ENCODE assay signal across 1 cellular context in genomic region chr7:76549025-76549854, GRCh38.
TF ChIP-seq lines count a peak whose summit lies in the region.
"Not testable (repeated sequence)": the region's sequence is repeated elsewhere in the genome, so short reads cannot be mapped to it uniquely, and the experiment has no call there.

No MANE protein-coding gene starts in this region.

TF ChIP-seq in HepG2, 621 proteins besides CTCF, POLR2A, EP300 and RAD21 (continued from another document and continues in another):
- peak; percentile 56 for TF ChIP-seq MNT (IDR thresholded peaks at IDR 0.05)
- peak; percentile 92 for TF ChIP-seq TAF1 (CRISPR knock-in tag; IDR thresholded peaks at IDR 0.05)
- TF ChIP-seq ZNF34 (CRISPR knock-in tag; IDR thresholded peaks at IDR 0.05; ENCODE audit: borderline replicate concordance) = peak; percentile 45; the same call in 1 of the 2 replicates
- peak; percentile 69; the same call in 1 of the 2 replicates for TF ChIP-seq ZNF574 (CRISPR knock-in tag; IDR thresholded peaks at IDR 0.05)
- TF ChIP-seq ELF3 (CRISPR knock-in tag; IDR thresholded peaks at IDR 0.05) = peak; percentile 59
- 0 out of 2 replicates have a peak, but pooled peaks have one; percentile 15 for TF ChIP-seq NCOA2 (CRISPR knock-in tag; IDR thresholded peaks at IDR 0.05)
- peak; percentile 81 for TF ChIP-seq IRF9 (CRISPR knock-in tag; IDR thresholded peaks at IDR 0.05; ENCODE audit: borderline replicate concordance)
- peak; percentile 73; the same call in 1 of the 2 replicates for TF ChIP-seq ZNF563 (CRISPR knock-in tag; IDR thresholded peaks at IDR 0.05)
- peak; percentile 11; the same call in 1 of the 2 replicates for TF ChIP-seq CBX5 (CRISPR knock-in tag; IDR thresholded peaks at IDR 0.05; ENCODE audit: borderline replicate concordance)
- 0 out of 2 replicates have a peak, but pooled peaks have one; percentile 57 for TF ChIP-seq ATF7-NPFF (CRISPR knock-in tag; IDR thresholded peaks at IDR 0.05; ENCODE audit: low read depth)
- TF ChIP-seq DR1 (CRISPR knock-in tag; IDR thresholded peaks at IDR 0.05) = peak; percentile 24; the same call in 1 of the 2 replicates
- peak; percentile 66 for TF ChIP-seq MXD1 (CRISPR knock-in tag; IDR thresholded peaks at IDR 0.05)
- 0 out of 2 replicates have a peak, but pooled peaks have one; percentile 66 for TF ChIP-seq SATB2 (CRISPR knock-in tag; IDR thresholded peaks at IDR 0.05)
- peak; percentile 54; the same call in 1 of the 2 replicates for TF ChIP-seq HES4 (CRISPR knock-in tag; IDR thresholded peaks at IDR 0.05; ENCODE audit: borderline replicate concordance)
- peak; percentile 46; the same call in 1 of the 2 replicates for TF ChIP-seq BRF2 (CRISPR knock-in tag; IDR thresholded peaks at IDR 0.05)
- TF ChIP-seq ZNF891 (CRISPR knock-in tag; IDR thresholded peaks at IDR 0.05) = peak; percentile 88
- 0 out of 2 replicates have a peak, but pooled peaks have one; percentile 28 for TF ChIP-seq GATA4 (IDR thresholded peaks at IDR 0.05; ENCODE audit: borderline replicate concordance, low read depth)
- peak; percentile 60; the same call in 1 of the 2 replicates for TF ChIP-seq ZNF230 (CRISPR knock-in tag; IDR thresholded peaks at IDR 0.05)
- peak; percentile 87 for TF ChIP-seq ELF1 (CRISPR knock-in tag; IDR thresholded peaks at IDR 0.05)
- TF ChIP-seq ZFY (CRISPR knock-in tag; IDR thresholded peaks at IDR 0.05) = peak; percentile 94
- TF ChIP-seq HCFC1 (IDR thresholded peaks at IDR 0.05; ENCODE audit: low read depth, low read length) = 0 out of 2 replicates have a peak, but pooled peaks have one; percentile 35
- peak; percentile 52; the same call in 1 of the 2 replicates for TF ChIP-seq BHLHE40 (IDR thresholded peaks at IDR 0.05; ENCODE audit: low read length)
- TF ChIP-seq ZNF235 (CRISPR knock-in tag; IDR thresholded peaks at IDR 0.05; ENCODE audit: borderline replicate concordance) = 0 out of 2 replicates have a peak, but pooled peaks have one; percentile 25
- not testable (repeated sequence) for TF ChIP-seq LCORL (IDR thresholded peaks at IDR 0.05)
- peak; percentile 65; the same call in 1 of the 2 replicates for TF ChIP-seq LCORL (CRISPR knock-in tag; IDR thresholded peaks at IDR 0.05)
- 0 out of 2 replicates have a peak, but pooled peaks have one; percentile 10 for TF ChIP-seq THRA (CRISPR knock-in tag; IDR thresholded peaks at IDR 0.05; ENCODE audit: borderline replicate concordance)
- 0 out of 2 replicates have a peak, but pooled peaks have one; percentile 67 for TF ChIP-seq ZNF614 (CRISPR knock-in tag; IDR thresholded peaks at IDR 0.05; ENCODE audit: borderline replicate concordance)
- 0 out of 2 replicates have a peak, but pooled peaks have one; percentile 43 for TF ChIP-seq ZBTB7A (CRISPR knock-in tag; IDR thresholded peaks at IDR 0.05)
- TF ChIP-seq ZXDC (CRISPR knock-in tag; IDR thresholded peaks at IDR 0.05) = peak; percentile 91
- peak; percentile 42; the same call in 1 of the 2 replicates for TF ChIP-seq HINFP (CRISPR knock-in tag; IDR thresholded peaks at IDR 0.05; ENCODE audit: low read depth)
- TF ChIP-seq TFDP2 (CRISPR knock-in tag; IDR thresholded peaks at IDR 0.05) = peak; percentile 60; the same call in 1 of the 2 replicates
- TF ChIP-seq MYC (CRISPR knock-in tag; IDR thresholded peaks at IDR 0.05; ENCODE audit: borderline replicate concordance) = peak; percentile 90
- TF ChIP-seq ZNF747 (CRISPR knock-in tag; IDR thresholded peaks at IDR 0.05; ENCODE audit: borderline replicate concordance) = peak; percentile 57; the same call in 1 of the 2 replicates
- TF ChIP-seq ZBTB8A (CRISPR knock-in tag; IDR thresholded peaks at IDR 0.05; ENCODE audit: borderline replicate concordance, low read depth) = peak; percentile 35; the same call in 1 of the 2 replicates
- TF ChIP-seq ZNF543 (CRISPR knock-in tag; IDR thresholded peaks at IDR 0.05) = peak; percentile 72; the same call in 1 of the 2 replicates
- TF ChIP-seq FOXP4 (CRISPR knock-in tag; IDR thresholded peaks at IDR 0.05) = 0 out of 2 replicates have a peak, but pooled peaks have one; percentile 14
- peak; percentile 94 for TF ChIP-seq GABPB1 (CRISPR knock-in tag; IDR thresholded peaks at IDR 0.05)
- peak; percentile 50 for TF ChIP-seq TEAD3 (CRISPR knock-in tag; optimal IDR thresholded peaks at IDR 0.05; ENCODE audit: borderline replicate concordance)
- peak; percentile 45; the same call in 1 of the 2 replicates for TF ChIP-seq ZNF770 (CRISPR knock-in tag; IDR thresholded peaks at IDR 0.05)
- TF ChIP-seq RXRA (CRISPR knock-in tag; IDR thresholded peaks at IDR 0.05) = peak; percentile 66
- TF ChIP-seq SALL1 (CRISPR knock-in tag; IDR thresholded peaks at IDR 0.05) = peak; percentile 81
- TF ChIP-seq ZC3H13 (CRISPR knock-in tag; IDR thresholded peaks at IDR 0.05) = peak; percentile 65; the same call in 1 of the 2 replicates
